Comparison of ENCODE assay signal across 9 cellular contexts in genomic region chr1:21910528-21911204, GRCh38. TPM values are rescaled to one million over a fixed set of nuclear protein-coding genes. Genes with fewer than 3 reads are reported as not detected.
DNase-seq lines count a peak whose midpoint lies in the region; ATAC-seq and TF ChIP-seq lines count a peak whose summit lies in the region.
"Had no signal": no experiment of that assay in that cellular context is flagged by ENCODE, and none has a peak within 500 bp of the region (broad histone marks: within the 10 kb centered on the region; RNA-seq: fewer than 3 reads in every experiment).

No MANE protein-coding gene starts in this region.

- no peak overlapping the region for H3K4me3 Mint-ChIP-seq in MCF 10A (ENCODE audit: unreplicated experiment)
- H3K4me3 Mint-ChIP-seq in nephron progenitor cell: peak overlapping the region; percentile 5
- H3K4me3 Mint-ChIP-seq: activated naive CD4-positive, alpha-beta T cell treated with anti-CD3 and anti-CD28 coated beads, Interleukin-2, amount 50 U/mL, for 24 hours had no signal

- peaks cover 6% of the 10 kb centered on the region for H3K4me1 Mint-ChIP-seq in MCF 10A (ENCODE audit: insufficient read depth, unreplicated experiment)
- peaks cover 83% of the 10 kb centered on the region for H3K4me1 Mint-ChIP-seq in nephron progenitor cell

- H3K27ac Mint-ChIP-seq in MCF 10A (ENCODE audit: low read depth, unreplicated experiment) (no peak overlapping the region), nephron progenitor cell (peak overlapping the region; percentile 88)
- H3K27ac Mint-ChIP-seq: activated naive CD4-positive, alpha-beta T cell treated with anti-CD3 and anti-CD28 coated beads, Interleukin-2, amount 50 U/mL, for 24 hours had no signal

- H3K27me3 Mint-ChIP-seq in MCF 10A (ENCODE audit: insufficient read depth, unreplicated experiment): no peaks in the 10 kb centered on the region
- H3K27me3 Mint-ChIP-seq in nephron progenitor cell (ENCODE audit: low read depth, poor library complexity): no peaks in the 10 kb centered on the region
- H3K27me3 Mint-ChIP-seq: activated naive CD4-positive, alpha-beta T cell treated with anti-CD3 and anti-CD28 coated beads, Interleukin-2, amount 50 U/mL, for 24 hours had no signal

- H3K27me3 ChIP-seq in breast epithelium (no peaks in the 10 kb centered on the region), ectodermal cell (ENCODE audit: control insufficient read depth, insufficient read depth, low read length, poor library complexity, severe bottlenecking) (no peaks in the 10 kb centered on the region), upper lobe of right lung (no peaks in the 10 kb centered on the region)

- H3K4me1 ChIP-seq in breast epithelium (peaks cover 27% of the 10 kb centered on the region in 2 donors), ectodermal cell (ENCODE audit: control insufficient read depth, insufficient read depth, low read length) (peaks cover 44% of the 10 kb centered on the region), upper lobe of right lung (peaks cover 98% of the 10 kb centered on the region)

- CTCF ChIA-PET in MCF 10A (lab: Yijun Ruan, JAX): no interaction called here

- peak overlapping the region; percentile 88 to 92 for H3K27ac ChIP-seq in breast epithelium
- peak overlapping the region; percentile 77 for H3K27ac ChIP-seq in ectodermal cell (ENCODE audit: insufficient read depth, low read depth, low read length, poor library complexity, severe bottlenecking)
- peak overlapping the region; percentile 77 for H3K27ac ChIP-seq in upper lobe of right lung

- ATAC-seq in upper lobe of right lung (no peak), GM19328 (IDR thresholded peaks at IDR 0.05; ENCODE audit: unreplicated experiment) (no peak)

- BruUV-seq in MCF 10A (replicated peaks; lab: Mats Ljungman, UMichigan): no TSS peak

- POLR2A ChIA-PET in MCF 10A (lab: Yijun Ruan, JAX): interaction anchor here (0.6 kb wide), 1 partner anchor 43 kb away, joined by 3 read pairs; no protein-coding TSS in a partner anchor

- WGBS in ectodermal cell, 2 experiments: 75 to 78% methylated on average over 10 to 11 of the region's 11 CpGs

- DNase-seq in breast epithelium (ENCODE audit: low spot score in 2 of 2): no peak
- no peak for DNase-seq in MCF 10A (ENCODE audit: unreplicated experiment)
- DNase-seq in nephron progenitor cell: no peak
- DNase-seq in upper lobe of right lung: no peak
- no peak for DNase-seq in glomerular visceral epithelial cell (ENCODE audit: extremely low spot score)
- DNase-seq in EL: no peak

- no peaks in the 10 kb centered on the region for H3K9me3 Mint-ChIP-seq in MCF 10A (ENCODE audit: unreplicated experiment)
- no peaks in the 10 kb centered on the region for H3K9me3 Mint-ChIP-seq in nephron progenitor cell
- H3K9me3 Mint-ChIP-seq: activated naive CD4-positive, alpha-beta T cell treated with anti-CD3 and anti-CD28 coated beads, Interleukin-2, amount 50 U/mL, for 24 hours had no signal

- intact Hi-C loops in breast epithelium (cut with DNase I; ENCODE audit: low total_unique reads) (no loop called here), MCF 10A (cut with micrococcal nuclease) (no loop called here), upper lobe of right lung (cut with DNase I) (no loop called here)

- no peaks in the 10 kb centered on the region for H3K36me3 ChIP-seq in breast epithelium
- no peaks in the 10 kb centered on the region for H3K36me3 ChIP-seq in ectodermal cell (ENCODE audit: control insufficient read depth, insufficient read depth, low read length)
- H3K36me3 ChIP-seq in upper lobe of right lung: no peaks in the 10 kb centered on the region

- H3K9me3 ChIP-seq in breast epithelium (no peaks in the 10 kb centered on the region), ectodermal cell (ENCODE audit: control insufficient read depth, low read length) (no peaks in the 10 kb centered on the region), upper lobe of right lung (no peaks in the 10 kb centered on the region)

- H3K36me3 Mint-ChIP-seq in MCF 10A (ENCODE audit: insufficient read depth, unreplicated experiment) (peaks cover 32% of the 10 kb centered on the region), nephron progenitor cell (ENCODE audit: low read depth) (peaks cover 5% of the 10 kb centered on the region)
- H3K36me3 Mint-ChIP-seq: activated naive CD4-positive, alpha-beta T cell treated with anti-CD3 and anti-CD28 coated beads, Interleukin-2, amount 50 U/mL, for 24 hours had no signal

- no peak for TF ChIP-seq CTCF in breast epithelium (IDR thresholded peaks at IDR 0.05)
- TF ChIP-seq CTCF in MCF 10A (IDR thresholded peaks at IDR 0.05; ENCODE audit: unreplicated experiment): no peak
- TF ChIP-seq CTCF in nephron progenitor cell (IDR thresholded peaks at IDR 0.05): no peak
- TF ChIP-seq CTCF in upper lobe of right lung (IDR thresholded peaks at IDR 0.05): no peak

- TF ChIP-seq POLR2A in breast epithelium (IDR thresholded peaks at IDR 0.05): no peak

- no peak overlapping the region for H3K4me3 ChIP-seq in breast epithelium
- no peak overlapping the region for H3K4me3 ChIP-seq in ectodermal cell (ENCODE audit: insufficient read depth, low read depth, low read length)
- no peak overlapping the region for H3K4me3 ChIP-seq in upper lobe of right lung

RNA-seq across cellular contexts. Expression of gene HSPG2, which starts 26.4 kb away (rescaled TPM):
- total RNA-seq in breast epithelium (100 to 1,000 TPM in 1 of 3 donors, 10 to 100 TPM in 2; 48.3 to 219 (median 95.0) TPM), MCF 10A (2022) (51.2 and 58.9 TPM in 2 replicates), upper lobe of right lung (393 TPM)
- polyA plus RNA-seq in ectodermal cell (2013, experiment 1 of 4): 36.8 TPM
- polyA plus RNA-seq in ectodermal cell (2013, experiment 2 of 4): 41.1 TPM
- 38.4 TPM for polyA plus RNA-seq in ectodermal cell (2013, experiment 3 of 4)
- 48.4 TPM for polyA plus RNA-seq in ectodermal cell (2013, experiment 4 of 4)
